ENCODE assay signal across 21 cellular contexts in genomic region chr5:120539471-120539870, GRCh38.
"Had no signal": no experiment of that assay in that cellular context is flagged by ENCODE, and none has a peak within 500 bp of the region (broad histone marks: within the 10 kb centered on the region; RNA-seq: fewer than 3 reads in every experiment).

No MANE protein-coding gene starts in this region.

- H3K4me1 Mint-ChIP-seq: activated CD8-positive, alpha-beta memory T cell treated with anti-CD3 and anti-CD28 coated beads, Interleukin-2, amount 10 ng/mL, durations not matched to agents 7 days and 5 days; endodermal cell; stimulated activated memory B cell treated with anti-CD40 and anti-IgM and Interleukin-4, amounts not matched to agents 10 μg/mL and 1 μg/mL and 100 μg/mL, for 72 hours had no signal

- H3K36me3 Mint-ChIP-seq: activated CD8-positive, alpha-beta memory T cell treated with anti-CD3 and anti-CD28 coated beads, Interleukin-2, amount 10 ng/mL, durations not matched to agents 7 days and 5 days; activated naive CD4-positive, alpha-beta T cell treated with anti-CD3 and anti-CD28 coated beads, Interleukin-2, amount 50 U/mL, for 72 hours; brain; stimulated activated memory B cell treated with anti-CD40 and anti-IgM and Interleukin-4, amounts not matched to agents 10 μg/mL and 1 μg/mL and 100 μg/mL, for 72 hours had no signal

- H3K4me3 Mint-ChIP-seq: activated CD8-positive, alpha-beta memory T cell treated with anti-CD3 and anti-CD28 coated beads, Interleukin-2, amount 10 ng/mL, durations not matched to agents 7 days and 5 days; activated T-cell treated with anti-CD3 and anti-CD28 coated beads, Interleukin-2, amount 50 U/mL, for 4 hours; brain; endodermal cell; stimulated activated memory B cell treated with anti-CD40 and anti-IgM and Interleukin-4, amounts not matched to agents 10 μg/mL and 1 μg/mL and 100 μg/mL, for 72 hours had no signal

- H3K27me3 Mint-ChIP-seq: activated CD8-positive, alpha-beta memory T cell treated with anti-CD3 and anti-CD28 coated beads, Interleukin-2, amount 10 ng/mL, durations not matched to agents 7 days and 5 days; stimulated activated memory B cell treated with anti-CD40 and anti-IgM and Interleukin-4, amounts not matched to agents 10 μg/mL and 1 μg/mL and 100 μg/mL, for 72 hours had no signal

- H3K9me3 ChIP-seq: esophagus squamous epithelium, heart left ventricle, right atrium auricular region, tibial artery, uterus had no signal

- H3K27ac ChIP-seq: esophagus squamous epithelium, left ventricle myocardium inferior, right atrium auricular region, tibial artery had no signal

- H3K4me1 ChIP-seq: esophagus squamous epithelium, right atrium auricular region, uterus had no signal

- ATAC-seq: activated CD8-positive, alpha-beta memory T cell treated with anti-CD3 and anti-CD28 coated beads, Interleukin-2, amount 10 ng/mL, durations not matched to agents 7 days and 5 days; activated naive CD4-positive, alpha-beta T cell treated with anti-CD3 and anti-CD28 coated beads, Interleukin-2, amount 50 U/mL, for 72 hours; activated T-cell treated with anti-CD3 and anti-CD28 coated beads, Interleukin-2, amount 50 U/mL, for 4 hours; stimulated activated memory B cell treated with anti-CD40 and anti-IgM and Interleukin-4, amounts not matched to agents 10 μg/mL and 1 μg/mL and 100 μg/mL, for 72 hours had no signal

- DNase-seq: activated CD4-positive, alpha-beta T cell treated with anti-CD3 and anti-CD28 coated beads, Interleukin-2, amount 50 U/mL, for 48 hours; activated CD4-positive, CD25-positive, alpha-beta regulatory T cell treated with anti-CD3 and anti-CD28 coated beads, Interleukin-2, amount 50 U/mL, for 72 hours; activated CD8-positive, alpha-beta memory T cell treated with anti-CD3 and anti-CD28 coated beads, Interleukin-2, amount 10 ng/mL, durations not matched to agents 7 days and 5 days; activated effector memory CD4-positive, alpha-beta T cell treated with anti-CD3 and anti-CD28 coated beads, Interleukin-2, amount 50 U/mL, for 16 hours; activated T-cell treated with anti-CD3 and anti-CD28 coated beads, Interleukin-2, amount 50 U/mL, for 4 hours; amniotic stem cell; dermis blood vessel endothelial cell; endodermal cell; esophagus squamous epithelium; foreskin melanocyte; heart left ventricle; islet precursor cell; left ventricle myocardium inferior; mesenchymal stem cell; tibial artery; uterus had no signal

- H3K4me3 ChIP-seq: esophagus squamous epithelium, heart left ventricle, left ventricle myocardium inferior, right atrium auricular region, smooth muscle cell, tibial artery, uterus had no signal

- H3K27ac Mint-ChIP-seq: activated CD8-positive, alpha-beta memory T cell treated with anti-CD3 and anti-CD28 coated beads, Interleukin-2, amount 10 ng/mL, durations not matched to agents 7 days and 5 days; activated naive CD4-positive, alpha-beta T cell treated with anti-CD3 and anti-CD28 coated beads, Interleukin-2, amount 50 U/mL, for 72 hours; endodermal cell; stimulated activated memory B cell treated with anti-CD40 and anti-IgM and Interleukin-4, amounts not matched to agents 10 μg/mL and 1 μg/mL and 100 μg/mL, for 72 hours had no signal

- H3K27me3 ChIP-seq: esophagus squamous epithelium, heart left ventricle, right atrium auricular region, tibial artery, uterus had no signal

- H3K36me3 ChIP-seq: esophagus squamous epithelium, heart left ventricle, left ventricle myocardium inferior, right atrium auricular region, tibial artery, uterus had no signal

- H3K9me3 Mint-ChIP-seq: activated T-cell treated with anti-CD3 and anti-CD28 coated beads, Interleukin-2, amount 50 U/mL, for 4 hours; brain; endodermal cell; stimulated activated memory B cell treated with anti-CD40 and anti-IgM and Interleukin-4, amounts not matched to agents 10 μg/mL and 1 μg/mL and 100 μg/mL, for 72 hours had no signal
